ENCODE assay signal across 1 cellular context in the genomic region with DNA sequence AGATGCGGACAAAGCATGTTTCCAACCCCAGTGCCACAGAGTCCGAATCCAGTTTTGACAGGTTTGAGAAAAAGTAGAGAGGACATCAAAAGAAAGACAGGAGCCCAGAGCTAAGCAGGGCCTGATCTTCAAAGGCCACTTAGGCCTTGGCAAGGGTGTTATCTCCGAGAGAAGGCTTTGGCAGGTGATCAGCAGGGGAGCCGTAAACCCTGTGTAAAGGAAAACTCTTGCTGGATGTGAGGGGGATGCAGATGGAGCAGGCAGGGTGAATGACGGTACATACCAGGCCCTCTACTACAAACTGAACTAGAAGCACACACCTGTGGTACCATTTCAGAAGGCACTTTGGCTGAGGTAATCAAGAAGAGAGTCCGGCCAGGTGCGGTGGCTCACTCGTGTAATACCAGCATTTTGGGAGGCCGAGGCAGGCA.
TF ChIP-seq lines count a peak whose summit lies in the region.

No MANE protein-coding gene starts in this region.

TF ChIP-seq in HepG2, 621 proteins besides CTCF, POLR2A, EP300 and RAD21:
- TF ChIP-seq ARID2 (CRISPR knock-in tag; IDR thresholded peaks at IDR 0.05; ENCODE audit: borderline replicate concordance) (0 out of 2 replicates have a peak, but pooled peaks have one; percentile 18), HDAC1 (CRISPR knock-in tag; IDR thresholded peaks at IDR 0.05) (no peak), DNMT1 (CRISPR knock-in tag; IDR thresholded peaks at IDR 0.05) (0 out of 2 replicates have a peak, but pooled peaks have one; percentile 10), RARG (CRISPR knock-in tag; IDR thresholded peaks at IDR 0.05; ENCODE audit: low read depth) (0 out of 2 replicates have a peak, but pooled peaks have one; percentile 3)
- TF ChIP-seq, protein P1, sequence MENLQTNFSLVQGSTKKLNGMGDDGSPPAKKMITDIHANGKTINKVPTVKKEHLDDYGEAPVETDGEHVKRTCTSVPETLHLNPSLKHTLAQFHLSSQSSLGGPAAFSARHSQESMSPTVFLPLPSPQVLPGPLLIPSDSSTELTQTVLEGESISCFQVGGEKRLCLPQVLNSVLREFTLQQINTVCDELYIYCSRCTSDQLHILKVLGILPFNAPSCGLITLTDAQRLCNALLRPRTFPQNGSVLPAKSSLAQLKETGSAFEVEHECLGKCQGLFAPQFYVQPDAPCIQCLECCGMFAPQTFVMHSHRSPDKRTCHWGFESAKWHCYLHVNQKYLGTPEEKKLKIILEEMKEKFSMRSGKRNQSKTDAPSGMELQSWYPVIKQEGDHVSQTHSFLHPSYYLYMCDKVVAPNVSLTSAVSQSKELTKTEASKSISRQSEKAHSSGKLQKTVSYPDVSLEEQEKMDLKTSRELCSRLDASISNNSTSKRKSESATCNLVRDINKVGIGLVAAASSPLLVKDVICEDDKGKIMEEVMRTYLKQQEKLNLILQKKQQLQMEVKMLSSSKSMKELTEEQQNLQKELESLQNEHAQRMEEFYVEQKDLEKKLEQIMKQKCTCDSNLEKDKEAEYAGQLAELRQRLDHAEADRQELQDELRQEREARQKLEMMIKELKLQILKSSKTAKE (CRISPR knock-in tag; IDR thresholded peaks at IDR 0.05; ENCODE audit: borderline replicate concordance) = 0 out of 2 replicates have a peak, but pooled peaks have one; percentile 6
- TF ChIP-seq, protein P2, sequence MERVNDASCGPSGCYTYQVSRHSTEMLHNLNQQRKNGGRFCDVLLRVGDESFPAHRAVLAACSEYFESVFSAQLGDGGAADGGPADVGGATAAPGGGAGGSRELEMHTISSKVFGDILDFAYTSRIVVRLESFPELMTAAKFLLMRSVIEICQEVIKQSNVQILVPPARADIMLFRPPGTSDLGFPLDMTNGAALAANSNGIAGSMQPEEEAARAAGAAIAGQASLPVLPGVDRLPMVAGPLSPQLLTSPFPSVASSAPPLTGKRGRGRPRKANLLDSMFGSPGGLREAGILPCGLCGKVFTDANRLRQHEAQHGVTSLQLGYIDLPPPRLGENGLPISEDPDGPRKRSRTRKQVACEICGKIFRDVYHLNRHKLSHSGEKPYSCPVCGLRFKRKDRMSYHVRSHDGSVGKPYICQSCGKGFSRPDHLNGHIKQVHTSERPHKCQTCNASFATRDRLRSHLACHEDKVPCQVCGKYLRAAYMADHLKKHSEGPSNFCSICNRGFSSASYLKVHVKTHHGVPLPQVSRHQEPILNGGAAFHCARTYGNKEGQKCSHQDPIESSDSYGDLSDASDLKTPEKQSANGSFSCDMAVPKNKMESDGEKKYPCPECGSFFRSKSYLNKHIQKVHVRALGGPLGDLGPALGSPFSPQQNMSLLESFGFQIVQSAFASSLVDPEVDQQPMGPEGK (CRISPR knock-in tag; IDR thresholded peaks at IDR 0.05) = no peak
- TF ChIP-seq, protein P3, sequence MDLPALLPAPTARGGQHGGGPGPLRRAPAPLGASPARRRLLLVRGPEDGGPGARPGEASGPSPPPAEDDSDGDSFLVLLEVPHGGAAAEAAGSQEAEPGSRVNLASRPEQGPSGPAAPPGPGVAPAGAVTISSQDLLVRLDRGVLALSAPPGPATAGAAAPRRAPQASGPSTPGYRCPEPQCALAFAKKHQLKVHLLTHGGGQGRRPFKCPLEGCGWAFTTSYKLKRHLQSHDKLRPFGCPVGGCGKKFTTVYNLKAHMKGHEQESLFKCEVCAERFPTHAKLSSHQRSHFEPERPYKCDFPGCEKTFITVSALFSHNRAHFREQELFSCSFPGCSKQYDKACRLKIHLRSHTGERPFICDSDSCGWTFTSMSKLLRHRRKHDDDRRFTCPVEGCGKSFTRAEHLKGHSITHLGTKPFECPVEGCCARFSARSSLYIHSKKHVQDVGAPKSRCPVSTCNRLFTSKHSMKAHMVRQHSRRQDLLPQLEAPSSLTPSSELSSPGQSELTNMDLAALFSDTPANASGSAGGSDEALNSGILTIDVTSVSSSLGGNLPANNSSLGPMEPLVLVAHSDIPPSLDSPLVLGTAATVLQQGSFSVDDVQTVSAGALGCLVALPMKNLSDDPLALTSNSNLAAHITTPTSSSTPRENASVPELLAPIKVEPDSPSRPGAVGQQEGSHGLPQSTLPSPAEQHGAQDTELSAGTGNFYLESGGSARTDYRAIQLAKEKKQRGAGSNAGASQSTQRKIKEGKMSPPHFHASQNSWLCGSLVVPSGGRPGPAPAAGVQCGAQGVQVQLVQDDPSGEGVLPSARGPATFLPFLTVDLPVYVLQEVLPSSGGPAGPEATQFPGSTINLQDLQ (CRISPR knock-in tag; IDR thresholded peaks at IDR 0.05) = no peak
- TF ChIP-seq, protein P4, sequence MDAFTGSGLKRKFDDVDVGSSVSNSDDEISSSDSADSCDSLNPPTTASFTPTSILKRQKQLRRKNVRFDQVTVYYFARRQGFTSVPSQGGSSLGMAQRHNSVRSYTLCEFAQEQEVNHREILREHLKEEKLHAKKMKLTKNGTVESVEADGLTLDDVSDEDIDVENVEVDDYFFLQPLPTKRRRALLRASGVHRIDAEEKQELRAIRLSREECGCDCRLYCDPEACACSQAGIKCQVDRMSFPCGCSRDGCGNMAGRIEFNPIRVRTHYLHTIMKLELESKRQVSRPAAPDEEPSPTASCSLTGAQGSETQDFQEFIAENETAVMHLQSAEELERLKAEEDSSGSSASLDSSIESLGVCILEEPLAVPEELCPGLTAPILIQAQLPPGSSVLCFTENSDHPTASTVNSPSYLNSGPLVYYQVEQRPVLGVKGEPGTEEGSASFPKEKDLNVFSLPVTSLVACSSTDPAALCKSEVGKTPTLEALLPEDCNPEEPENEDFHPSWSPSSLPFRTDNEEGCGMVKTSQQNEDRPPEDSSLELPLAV (CRISPR knock-in tag; conservative IDR thresholded peaks at IDR 0.05; ENCODE audit: low read depth) = no peak
